In genomic region chr3:104939196-104939595, GRCh38 we compare ENCODE assay signal across 26 cellular contexts.
DNase-seq lines count a peak whose midpoint lies in the region; ATAC-seq and TF ChIP-seq lines count a peak whose summit lies in the region.
"Had no signal": no experiment of that assay in that cellular context is flagged by ENCODE, and none has a peak within 500 bp of the region (broad histone marks: within the 10 kb centered on the region; RNA-seq: fewer than 3 reads in every experiment).

No MANE protein-coding gene starts in this region.

- intact Hi-C loops in A673 (cut with micrococcal nuclease; ENCODE audit: unreplicated experiment) = no loop called here

- H3K36me3 Mint-ChIP-seq in HFFc6 (ENCODE audit: low read depth) = no peaks in the 10 kb centered on the region
- H3K36me3 Mint-ChIP-seq: activated naive CD4-positive, alpha-beta T cell treated with anti-CD3 and anti-CD28 coated beads, Interleukin-2, amount 10 ng/mL, durations not matched to agents 7 days and 5 days; naive thymus-derived CD4-positive, alpha-beta T cell; stimulated activated naive B cell treated with anti-CD40 and anti-IgM and Interleukin-4, amounts not matched to agents 10 μg/mL and 1 μg/mL and 100 μg/mL, for 72 hours had no signal

- H3K4me3 Mint-ChIP-seq in HFFc6 = no peak overlapping the region
- H3K4me3 Mint-ChIP-seq: activated CD4-positive, alpha-beta T cell treated with anti-CD3 and anti-CD28 coated beads, Interleukin-2, amount 10 ng/mL, durations not matched to agents 24 days and 14 days; activated naive CD4-positive, alpha-beta T cell treated with anti-CD3 and anti-CD28 coated beads, Interleukin-2, amount 10 ng/mL, durations not matched to agents 7 days and 5 days; activated T-cell treated with anti-CD3 and anti-CD28 coated beads, Interleukin-2, amount 50 U/mL, for 72 hours; GM23338; naive thymus-derived CD4-positive, alpha-beta T cell; stimulated activated naive B cell treated with anti-CD40 and anti-IgM and Interleukin-4, amounts not matched to agents 10 μg/mL and 1 μg/mL and 100 μg/mL, for 72 hours had no signal

- H3K27ac ChIP-seq in A673 (ENCODE audit: low read depth, low read length, poor library complexity, severe bottlenecking) = no peak overlapping the region
- H3K27ac ChIP-seq: heart right ventricle, ovary, SK-N-MC, spleen, suprapubic skin had no signal

- H3K36me3 ChIP-seq in A673 (ENCODE audit: insufficient read depth, low read length, poor library complexity, severe bottlenecking) = no peaks in the 10 kb centered on the region
- H3K36me3 ChIP-seq: heart right ventricle, MG63, ovary, spleen, suprapubic skin had no signal

- no peaks in the 10 kb centered on the region for H3K9me3 ChIP-seq in A673 (ENCODE audit: low read depth, low read length, poor library complexity, severe bottlenecking)
- H3K9me3 ChIP-seq: heart right ventricle, MG63, ovary, spleen, suprapubic skin had no signal

- CTCF ChIA-PET in A673 (lab: Charles Lee) = interaction anchor here (0.7 kb wide), 1 partner anchor 802 kb away, joined by 4 read pairs; no protein-coding TSS in a partner anchor

- POLR2A ChIA-PET in A673 (lab: Charles Lee; ENCODE audit: low non-redundant PET) = no interaction called here

- H3K27me3 Mint-ChIP-seq in HFFc6 (ENCODE audit: insufficient read depth) = no peaks in the 10 kb centered on the region
- H3K27me3 Mint-ChIP-seq: activated CD4-positive, alpha-beta T cell treated with anti-CD3 and anti-CD28 coated beads, Interleukin-2, amount 10 ng/mL, durations not matched to agents 24 days and 14 days; activated naive CD4-positive, alpha-beta T cell treated with anti-CD3 and anti-CD28 coated beads, Interleukin-2, amount 10 ng/mL, durations not matched to agents 7 days and 5 days; stimulated activated naive B cell treated with anti-CD40 and anti-IgM and Interleukin-4, amounts not matched to agents 10 μg/mL and 1 μg/mL and 100 μg/mL, for 72 hours had no signal

- H3K27ac Mint-ChIP-seq in HFFc6 = no peak overlapping the region
- H3K27ac Mint-ChIP-seq: activated CD4-positive, alpha-beta T cell treated with anti-CD3 and anti-CD28 coated beads, Interleukin-2, amount 10 ng/mL, durations not matched to agents 24 days and 14 days; activated naive CD4-positive, alpha-beta T cell treated with anti-CD3 and anti-CD28 coated beads, Interleukin-2, amount 10 ng/mL, durations not matched to agents 7 days and 5 days; activated T-cell treated with anti-CD3 and anti-CD28 coated beads, Interleukin-2, amount 50 U/mL, for 72 hours; GM23338; naive thymus-derived CD4-positive, alpha-beta T cell; stimulated activated naive B cell treated with anti-CD40 and anti-IgM and Interleukin-4, amounts not matched to agents 10 μg/mL and 1 μg/mL and 100 μg/mL, for 72 hours had no signal

- peak; percentile 32; the same call in 1 of the 2 replicates for TF ChIP-seq CTCF in A673 (conservative IDR thresholded peaks at IDR 0.05; ENCODE audit: low read depth, low read length)
- peak; percentile 61 for TF ChIP-seq CTCF in HFFc6 (IDR thresholded peaks at IDR 0.05)
- TF ChIP-seq CTCF in fibroblast of the aortic adventitia (IDR thresholded peaks at IDR 0.05; ENCODE audit: insufficient read depth, low read length) = no peak
- TF ChIP-seq CTCF in GM10266 (IDR thresholded peaks at IDR 0.05; ENCODE audit: control insufficient read depth, insufficient read depth, low read depth, missing control alignments) = no peak

- ATAC-seq in SK-N-SH treated with all-trans-retinoic acid at 6 μM for 48 hours = peak; percentile 43; the same call in 1 of the 3 replicates
- ATAC-seq: activated T-cell treated with anti-CD3 and anti-CD28 coated beads, Interleukin-2, amount 50 U/mL, for 72 hours; GM23338; heart right ventricle; K562; naive thymus-derived CD4-positive, alpha-beta T cell; stimulated activated naive B cell treated with anti-CD40 and anti-IgM and Interleukin-4, amounts not matched to agents 10 μg/mL and 1 μg/mL and 100 μg/mL, for 72 hours had no signal

- BruUV-seq in A673 (replicated peaks; lab: Mats Ljungman, UMichigan) = no TSS peak

- H3K4me3 ChIP-seq in A673 (ENCODE audit: low read depth, low read length, poor library complexity, severe bottlenecking) (no peak overlapping the region), fibroblast of the aortic adventitia (ENCODE audit: low read depth, low read length) (no peak overlapping the region)
- H3K4me3 ChIP-seq: GM23338, heart right ventricle, K562, MG63, ovary, SK-N-MC, spleen, suprapubic skin had no signal

- H3K4me1 Mint-ChIP-seq in HFFc6 (ENCODE audit: low read depth) = peaks cover 24% of the 10 kb centered on the region
- H3K4me1 Mint-ChIP-seq: activated CD4-positive, alpha-beta T cell treated with anti-CD3 and anti-CD28 coated beads, Interleukin-2, amount 10 ng/mL, durations not matched to agents 24 days and 14 days; activated naive CD4-positive, alpha-beta T cell treated with anti-CD3 and anti-CD28 coated beads, Interleukin-2, amount 10 ng/mL, durations not matched to agents 7 days and 5 days; GM23338; naive thymus-derived CD4-positive, alpha-beta T cell; stimulated activated naive B cell treated with anti-CD40 and anti-IgM and Interleukin-4, amounts not matched to agents 10 μg/mL and 1 μg/mL and 100 μg/mL, for 72 hours had no signal

- H3K9me3 Mint-ChIP-seq in HFFc6 = no peaks in the 10 kb centered on the region
- H3K9me3 Mint-ChIP-seq: activated CD4-positive, alpha-beta T cell treated with anti-CD3 and anti-CD28 coated beads, Interleukin-2, amount 10 ng/mL, durations not matched to agents 24 days and 14 days; activated naive CD4-positive, alpha-beta T cell treated with anti-CD3 and anti-CD28 coated beads, Interleukin-2, amount 10 ng/mL, durations not matched to agents 7 days and 5 days; activated T-cell treated with anti-CD3 and anti-CD28 coated beads, Interleukin-2, amount 50 U/mL, for 72 hours; GM23338; stimulated activated naive B cell treated with anti-CD40 and anti-IgM and Interleukin-4, amounts not matched to agents 10 μg/mL and 1 μg/mL and 100 μg/mL, for 72 hours had no signal

- H3K4me1 ChIP-seq in A673 (ENCODE audit: insufficient read depth, low read length, poor library complexity, severe bottlenecking) = no peaks in the 10 kb centered on the region
- H3K4me1 ChIP-seq: heart right ventricle, spleen, suprapubic skin had no signal

- no peak for DNase-seq in A673 (ENCODE audit: low spot score)
- DNase-seq in HFFc6 = peak; percentile 29
- peak; percentile 54 for DNase-seq in fibroblast of the aortic adventitia (ENCODE audit: low read depth)
- no peak for DNase-seq in DMS53 (lab: John Stamatoyannopoulos, UW)
- DNase-seq in activated gamma-delta T cell (lab: John Stamatoyannopoulos, UW) = no peak
- no peak for DNase-seq in GM10266 (ENCODE audit: extremely low spot score)
- no peak for DNase-seq in EL
- DNase-seq: activated CD4-positive, alpha-beta T cell treated with anti-CD3 and anti-CD28 coated beads, Interleukin-2, amount 10 ng/mL, durations not matched to agents 24 days and 14 days; activated naive CD4-positive, alpha-beta T cell treated with anti-CD3 and anti-CD28 coated beads, Interleukin-2, amount 10 ng/mL, durations not matched to agents 7 days and 5 days; activated T-cell treated with anti-CD3 and anti-CD28 coated beads, Interleukin-2, amount 50 U/mL, for 72 hours; anterior cingulate cortex; heart right ventricle; mesenchymal stem cell; MG63; naive thymus-derived CD4-positive, alpha-beta T cell; NCI-H526; ovary; RPMI8226; spleen; stimulated activated CD4-positive, alpha-beta T cell treated with anti-CD3 and anti-CD28 coated beads, Interleukin-2, amount 100 ng/mL, for 48 hours; stimulated activated naive B cell treated with anti-CD40 and anti-IgM and Interleukin-4, amounts not matched to agents 10 μg/mL and 1 μg/mL and 100 μg/mL, for 72 hours had no signal

- no peaks in the 10 kb centered on the region for H3K27me3 ChIP-seq in A673 (replicated peaks; ENCODE audit: insufficient read depth, low read depth, low read length, poor library complexity)
- H3K27me3 ChIP-seq: heart right ventricle, MG63, ovary, spleen, suprapubic skin had no signal

TF ChIP-seq in SK-N-SH treated with all-trans-retinoic acid at 6 μM for 48 hours, 23 proteins besides CTCF, POLR2A, EP300 and RAD21 (continues in another document):
- TF ChIP-seq ZNF8 (CRISPR knock-in tag; IDR thresholded peaks at IDR 0.05) (no peak), TSHZ2 (CRISPR knock-in tag; IDR thresholded peaks at IDR 0.05) (peak; percentile 72; the same call in 1 of the 2 replicates), GLIS3 (CRISPR knock-in tag; IDR thresholded peaks at IDR 0.05) (no peak), ZFP3 (CRISPR knock-in tag; IDR thresholded peaks at IDR 0.05) (no peak), TOX (CRISPR knock-in tag; IDR thresholded peaks at IDR 0.05; ENCODE audit: borderline replicate concordance) (no peak), ISL1 (CRISPR knock-in tag; IDR thresholded peaks at IDR 0.05) (peak; percentile 47)

Comparison
In these comparisons a context has a peak if more than half of its experiments do, and no peak if none do; other contexts are left out.
1. DNase-seq: peak in HFFc6 (single experiment) and fibroblast of the aortic adventitia (single experiment); none in A673 (single experiment), DMS53 (single experiment), activated gamma-delta T cell (single experiment), GM10266 (single experiment) and EL (single experiment).
2. CTCF ChIP-seq: peak in A673 (single experiment) and HFFc6 (single experiment); none in fibroblast of the aortic adventitia (single experiment) and GM10266 (single experiment).